ENCODE assay signal across 19 cellular contexts in the genomic region with DNA sequence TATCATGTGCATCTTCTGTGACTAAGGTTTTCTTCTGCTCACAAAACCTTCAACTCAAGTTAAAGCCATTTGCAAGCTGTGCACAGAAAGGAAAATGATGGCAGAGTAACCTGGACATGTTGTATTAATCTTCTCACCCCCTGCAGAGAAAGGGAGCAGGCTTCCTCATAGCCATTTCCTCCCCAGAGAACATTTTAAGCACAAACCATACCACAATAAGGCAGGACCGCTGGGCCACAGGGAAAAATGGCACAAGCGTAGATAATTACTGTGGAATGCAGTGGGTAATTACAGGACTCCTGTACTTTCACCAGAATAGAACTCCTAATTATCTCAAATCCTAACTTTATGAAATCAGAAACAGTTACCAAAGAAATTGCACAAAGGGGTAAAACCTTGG.
"Had no signal": no experiment of that assay in that cellular context is flagged by ENCODE, and none has a peak within 500 bp of the region (broad histone marks: within the 10 kb centered on the region; RNA-seq: fewer than 3 reads in every experiment).

No MANE protein-coding gene starts in this region.

- DNase-seq: activated CD4-positive, alpha-beta T cell treated with anti-CD3 and anti-CD28 coated beads, Interleukin-2, amount 50 U/mL, for 1 hour; activated CD8-positive, alpha-beta memory T cell treated with anti-CD3 and anti-CD28 coated beads, Interleukin-2, amount 50 U/mL, for 4 hours; activated naive CD4-positive, alpha-beta T cell treated with anti-CD3 and anti-CD28 coated beads for 36 hours; activated T-cell treated with anti-CD3 and anti-CD28 coated beads, Interleukin-2, amount 50 U/mL, for 4 hours; cortex of kidney; gastrocnemius medialis; head of caudate nucleus; kidney; stimulated activated naive CD8-positive, alpha-beta T cell treated with anti-CD3 and anti-CD28 coated beads, Interleukin-15, Interleukin-2, amounts not matched to agents 100 U/mL and 50 U/mL, for 24 hours; substantia nigra; uterus had no signal

- H3K4me1 Mint-ChIP-seq: nephron had no signal

- H3K4me3 Mint-ChIP-seq: activated naive CD4-positive, alpha-beta T cell treated with anti-CD3 and anti-CD28 coated beads for 36 hours; activated T-cell treated with anti-CD3 and anti-CD28 coated beads, Interleukin-2, amount 50 U/mL, for 4 hours; mesothelial cell of epicardium; nephron had no signal

- H3K9me3 ChIP-seq: breast epithelium, gastrocnemius medialis, uterus had no signal

- H3K36me3 Mint-ChIP-seq: mesothelial cell of epicardium had no signal

- H3K27ac Mint-ChIP-seq: activated naive CD4-positive, alpha-beta T cell treated with anti-CD3 and anti-CD28 coated beads for 36 hours; mesothelial cell of epicardium; nephron had no signal

- H3K27me3 ChIP-seq: breast epithelium, gastrocnemius medialis, right atrium auricular region, tibial nerve, uterus had no signal

- H3K36me3 ChIP-seq: breast epithelium, gastrocnemius medialis, right atrium auricular region, tibial nerve, uterus had no signal

- H3K4me1 ChIP-seq: breast epithelium, gastrocnemius medialis, right atrium auricular region, tibial nerve, uterus had no signal

- ATAC-seq: activated CD4-positive, CD25-positive, alpha-beta regulatory T cell treated with anti-CD3 and anti-CD28 coated beads, Interleukin-2, amount 50 U/mL, for 24 hours; activated T-cell treated with anti-CD3 and anti-CD28 coated beads, Interleukin-2, amount 50 U/mL, for 4 hours; gastrocnemius medialis; left lobe of liver; stimulated activated naive CD8-positive, alpha-beta T cell treated with anti-CD3 and anti-CD28 coated beads, Interleukin-15, Interleukin-2, amounts not matched to agents 100 U/mL and 50 U/mL, for 24 hours had no signal

- H3K4me3 ChIP-seq: breast epithelium, gastrocnemius medialis, lung, right atrium auricular region, tibial nerve, uterus had no signal
